9 cellular contexts compared by ENCODE assay signal in the genomic region with DNA sequence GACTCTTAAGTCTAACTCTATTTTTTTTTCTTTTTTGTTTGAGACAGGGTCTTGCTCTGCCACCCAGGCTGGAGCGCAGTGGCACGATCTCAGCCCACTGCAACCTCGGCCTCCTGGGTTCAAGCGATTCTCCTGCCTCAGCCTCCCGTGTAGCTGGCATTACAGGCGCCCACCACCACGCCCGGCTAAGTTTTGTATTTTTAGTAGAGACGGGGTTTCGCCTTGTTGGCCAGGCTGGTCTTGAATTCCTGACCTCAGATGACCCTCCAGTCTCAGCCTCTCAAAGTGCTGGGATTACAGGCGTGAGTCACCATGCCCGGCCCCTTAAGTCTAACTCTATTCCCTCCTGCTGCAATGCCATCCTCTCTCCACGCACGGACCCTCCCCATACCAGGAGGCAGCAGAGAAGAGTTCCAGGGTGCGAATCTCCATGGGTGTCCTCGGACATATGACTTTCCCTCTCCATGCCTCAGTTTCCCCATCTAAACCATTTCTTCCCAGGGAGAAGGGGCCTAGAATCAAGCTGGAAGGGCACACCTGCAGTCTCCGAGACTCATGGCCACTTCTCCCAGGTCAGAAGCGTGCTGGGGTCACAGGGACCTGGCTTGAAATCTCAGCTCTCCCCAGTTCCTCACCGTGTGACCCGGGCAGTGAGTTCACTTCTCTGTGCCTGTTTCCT. TPM values are rescaled to one million over a fixed set of nuclear protein-coding genes. Genes with fewer than 3 reads are reported as not detected.
DNase-seq lines count a peak whose midpoint lies in the region; ATAC-seq, FAIRE-seq and TF ChIP-seq lines count a peak whose summit lies in the region.
"Not testable (repeated sequence)": the region's sequence is repeated elsewhere in the genome, so short reads cannot be mapped to it uniquely, and the experiment has no call there.
"Had no signal": no experiment of that assay in that cellular context is flagged by ENCODE, and none has a peak within 500 bp of the region (broad histone marks: within the 10 kb centered on the region; RNA-seq: fewer than 3 reads in every experiment).

No MANE protein-coding gene starts in this region.

- not testable (repeated sequence) for H3K36me3 ChIP-seq in GM23248 (ENCODE audit: low read depth); esophagus muscularis mucosa; neural progenitor cell

- DNase-seq in GM23248 (peak; percentile 68), RCC 7860 (ENCODE audit: low spot score) (peak; percentile 64), amniotic epithelial cell (ENCODE audit: low read depth) (peak; percentile 82)
- DNase-seq in esophagus muscularis mucosa (ENCODE audit: extremely low spot score); neural progenitor cell (ENCODE audit: low spot score); stimulated activated naive B cell treated with anti-CD40 and anti-IgM and Interleukin-4, amounts not matched to agents 10 μg/mL and 1 μg/mL and 100 μg/mL, for 72 hours: not testable (repeated sequence)

- not testable (repeated sequence) for H3K9me3 ChIP-seq in GM23248 (ENCODE audit: low read depth); esophagus muscularis mucosa; neural progenitor cell (ENCODE audit: low read depth)

- peak overlapping the region; percentile 80 for H3K9ac ChIP-seq in GM23248
- not testable (repeated sequence) for H3K9ac ChIP-seq in neural progenitor cell

- not testable (repeated sequence) for H3K27me3 ChIP-seq in GM23248 (replicated peaks; ENCODE audit: insufficient read depth); esophagus muscularis mucosa; layer of hippocampus (ENCODE audit: control insufficient read depth, insufficient read depth, low read length)
- peaks cover 31% of the 10 kb centered on the region for H3K27me3 ChIP-seq in neural progenitor cell

- H4K20me1 ChIP-seq in GM23248 (ENCODE audit: insufficient read depth); neural progenitor cell (ENCODE audit: low read depth): not testable (repeated sequence)

- H3K4me1 Mint-ChIP-seq in neural progenitor cell, result peaks cover 12% of the 10 kb centered on the region
- peaks cover 43 to 60% of the 10 kb centered on the region in 2 donors for H3K4me1 Mint-ChIP-seq in stimulated activated naive B cell treated with anti-CD40 and anti-IgM and Interleukin-4, amounts not matched to agents 10 μg/mL and 1 μg/mL and 100 μg/mL, for 72 hours

- WGBS in GM23248 (ENCODE audit: low coverage in 1 of 2, low lambda C conversion rate in 2 of 2, missing lambda C conversion rate in 2 of 2), 2 experiments, result 15 to 21% methylated on average over 20 of the region's 20 CpGs
- 59% methylated on average over 20 of the region's 20 CpGs for WGBS in esophagus muscularis mucosa

- peaks cover 38% of the 10 kb centered on the region for H3K27me3 Mint-ChIP-seq in neural progenitor cell (ENCODE audit: insufficient read depth, low read depth)
- not testable (repeated sequence) for H3K27me3 Mint-ChIP-seq in stimulated activated naive B cell treated with anti-CD40 and anti-IgM and Interleukin-4, amounts not matched to agents 10 μg/mL and 1 μg/mL and 100 μg/mL, for 72 hours

- not testable (repeated sequence) for H2AFZ ChIP-seq in GM23248; neural progenitor cell (replicated peaks)

- not testable (repeated sequence) for H3K4me3 Mint-ChIP-seq in neural progenitor cell; stimulated activated naive B cell treated with anti-CD40 and anti-IgM and Interleukin-4, amounts not matched to agents 10 μg/mL and 1 μg/mL and 100 μg/mL, for 72 hours

- TF ChIP-seq EP300 in esophagus muscularis mucosa (IDR thresholded peaks at IDR 0.05), result not testable (repeated sequence)

- peak; percentile 41 for FAIRE-seq in RCC 7860 (lab: Jason Lieb, UNC)

- in situ Hi-C loops in GM23248 (cut with MboI), result not testable (repeated sequence)

- H3K4me3 ChIP-seq in GM23248 (peak overlapping the region; percentile 39), esophagus muscularis mucosa (peak overlapping the region in 2 of 4 donors; percentile 6 to 9)
- H3K4me3 ChIP-seq in neural progenitor cell, result not testable (repeated sequence)

- H3K4me2 ChIP-seq in GM23248 (ENCODE audit: unreplicated experiment), result peak overlapping the region; percentile 56
- not testable (repeated sequence) for H3K4me2 ChIP-seq in neural progenitor cell

- H3K27ac ChIP-seq in GM23248 (peak overlapping the region; percentile 93), esophagus muscularis mucosa (replicated peaks in 1 of 4) (peak overlapping the region; percentile 89 to 96 (median 94)), layer of hippocampus (ENCODE audit: low read depth, low read length) (peak overlapping the region; percentile 81)
- H3K27ac ChIP-seq in neural progenitor cell, result not testable (repeated sequence)

- H3K36me3 Mint-ChIP-seq in neural progenitor cell; stimulated activated naive B cell treated with anti-CD40 and anti-IgM and Interleukin-4, amounts not matched to agents 10 μg/mL and 1 μg/mL and 100 μg/mL, for 72 hours: not testable (repeated sequence)

- intact Hi-C loops in esophagus muscularis mucosa (cut with DNase I), result not testable (repeated sequence)

- H3K9me2 ChIP-seq in GM23248 (ENCODE audit: insufficient read depth), result not testable (repeated sequence)

- not testable (repeated sequence) for TF ChIP-seq POLR2A in esophagus muscularis mucosa (IDR thresholded peaks at IDR 0.05; ENCODE audit: low read depth)

- not testable (repeated sequence) for TF ChIP-seq CTCF in esophagus muscularis mucosa (IDR thresholded peaks at IDR 0.05); neural progenitor cell (IDR thresholded peaks at IDR 0.05)

- peaks cover 26% of the 10 kb centered on the region for H3F3A ChIP-seq in GM23248 (ENCODE audit: insufficient read depth)
- H3F3A ChIP-seq in neural progenitor cell (ENCODE audit: low read depth), result not testable (repeated sequence)

- peaks cover 59% of the 10 kb centered on the region for H3K4me1 ChIP-seq in GM23248 (ENCODE audit: insufficient read depth)
- peaks cover 65 to 87% (median 80%) of the 10 kb centered on the region in 4 donors for H3K4me1 ChIP-seq in esophagus muscularis mucosa
- not testable (repeated sequence) for H3K4me1 ChIP-seq in neural progenitor cell

- H3K27ac Mint-ChIP-seq in neural progenitor cell, result peak overlapping the region; percentile 46
- peak overlapping the region; percentile 83 for H3K27ac Mint-ChIP-seq in stimulated activated naive B cell treated with anti-CD40 and anti-IgM and Interleukin-4, amounts not matched to agents 10 μg/mL and 1 μg/mL and 100 μg/mL, for 72 hours

- not testable (repeated sequence) for H3K79me2 ChIP-seq in GM23248 (ENCODE audit: insufficient read depth); neural progenitor cell (ENCODE audit: low read depth)

- H3K9me3 Mint-ChIP-seq in neural progenitor cell; stimulated activated naive B cell treated with anti-CD40 and anti-IgM and Interleukin-4, amounts not matched to agents 10 μg/mL and 1 μg/mL and 100 μg/mL, for 72 hours: not testable (repeated sequence)

- not testable (repeated sequence) for ATAC-seq in stimulated activated naive B cell treated with anti-CD40 and anti-IgM and Interleukin-4, amounts not matched to agents 10 μg/mL and 1 μg/mL and 100 μg/mL, for 72 hours (replicated peaks)

RNA-seq across cellular contexts. Expression of a gene that starts 6.0 kb away (rescaled TPM):
- 11.3 and 18.6 TPM in 2 replicates for total RNA-seq in GM23248 (2014; rRNA removed; shearing (Covaris generic))
- 24.6 and 26.8 TPM in 2 replicates for polyA plus RNA-seq in GM23248 (2016; fragmentation: Nextera tagmentation; extraction: Ambion mirVana)
- total RNA-seq in esophagus muscularis mucosa (100 to 1,000 TPM in 1 of 4 donors, 10 to 100 TPM in 2, 1 to 10 TPM in 1; 10.0 to 147 (median 20.2) TPM), neural progenitor cell (ENCODE audit: low replicate concordance) (not detected in 2 replicates)

RNA-seq across cellular contexts. Expression of a gene that starts 35.2 kb away (rescaled TPM):
- not detected in 2 replicates for total RNA-seq in GM23248 (2014; rRNA removed; shearing (Covaris generic))
- not detected in 2 replicates for polyA plus RNA-seq in GM23248 (2016; fragmentation: Nextera tagmentation; extraction: Ambion mirVana)
- total RNA-seq in esophagus muscularis mucosa (under 1 TPM in 2 of 4 donors, not detected in 2; 0.34 to 0.50 TPM), neural progenitor cell (ENCODE audit: low replicate concordance) (1.4 and 1.5 TPM in 2 replicates)
- polyA plus RNA-seq: neural cell had no signal

RNA-seq across cellular contexts. Expression of a gene that starts 43.5 kb away (rescaled TPM):
- total RNA-seq in GM23248 (2014; rRNA removed; shearing (Covaris generic)), result not detected in 2 replicates
- polyA plus RNA-seq in GM23248 (2016; fragmentation: Nextera tagmentation; extraction: Ambion mirVana), result not detected in 2 replicates
- total RNA-seq in esophagus muscularis mucosa (not detected), neural progenitor cell (ENCODE audit: low replicate concordance) (not detected in 2 replicates)
- total RNA-seq: endodermal cell had no signal
- polyA plus RNA-seq: neural cell had no signal

Comparison
In these comparisons a context has a peak if more than half of its experiments do, and no peak if none do; other contexts are left out.
1. RNA of a gene that starts 6.0 kb away (total RNA-seq): 10.0 to 147 TPM in esophagus muscularis mucosa and 11.3 to 18.6 TPM in GM23248; not detected in neural progenitor cell; every median in the first group is over 10 times any median in the second.